ENCODE assay signal across 1 cellular context in the genomic region with DNA sequence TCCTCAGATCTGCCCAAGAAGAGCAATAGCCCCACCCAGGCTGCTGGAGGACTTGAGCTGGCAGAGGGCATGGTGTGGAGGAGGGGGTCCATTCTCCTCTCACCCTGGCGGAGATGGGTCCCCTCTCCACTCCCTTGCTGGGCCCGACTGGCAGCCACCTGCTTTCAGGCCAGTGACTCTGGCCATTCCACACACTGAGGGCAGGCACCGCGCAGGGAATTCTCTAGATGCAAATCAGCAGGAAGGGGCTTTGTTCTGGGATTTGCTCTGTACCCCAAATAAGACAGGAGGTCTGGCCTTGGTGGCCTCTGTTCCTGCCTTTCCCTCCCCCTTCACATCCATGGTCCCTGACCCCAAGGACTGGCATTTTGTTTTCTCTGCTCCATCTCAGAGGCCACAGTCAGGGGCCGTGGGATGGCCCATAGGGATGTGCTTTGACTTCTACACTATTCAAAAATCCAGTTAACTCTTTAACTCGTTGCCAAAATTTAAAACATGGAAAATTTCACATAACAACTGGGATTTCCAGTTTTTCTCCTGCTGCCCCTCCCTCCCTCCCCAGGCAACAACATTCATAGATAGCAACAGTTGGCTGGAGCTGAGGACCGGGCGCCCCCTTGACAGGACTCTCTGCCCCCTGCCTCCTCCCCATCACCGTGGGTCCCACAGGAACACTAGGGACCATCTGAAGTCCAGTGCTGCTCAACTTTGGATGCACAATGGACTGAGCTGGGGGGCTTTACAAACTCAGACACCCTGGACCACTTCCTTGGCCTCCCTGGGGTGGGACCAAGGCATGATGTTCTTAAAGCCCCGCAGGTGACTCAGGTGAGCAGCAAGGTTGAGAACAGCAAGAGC.
A peak's percentile ranks its signal among the peaks of the same experiment; 100 is the strongest.
TF ChIP-seq lines count a peak whose summit lies in the region.

No MANE protein-coding gene starts in this region.

TF ChIP-seq in HepG2, 621 proteins besides CTCF, POLR2A, EP300 and RAD21 (continued from another document and continues in another):
- TF ChIP-seq, protein P1, sequence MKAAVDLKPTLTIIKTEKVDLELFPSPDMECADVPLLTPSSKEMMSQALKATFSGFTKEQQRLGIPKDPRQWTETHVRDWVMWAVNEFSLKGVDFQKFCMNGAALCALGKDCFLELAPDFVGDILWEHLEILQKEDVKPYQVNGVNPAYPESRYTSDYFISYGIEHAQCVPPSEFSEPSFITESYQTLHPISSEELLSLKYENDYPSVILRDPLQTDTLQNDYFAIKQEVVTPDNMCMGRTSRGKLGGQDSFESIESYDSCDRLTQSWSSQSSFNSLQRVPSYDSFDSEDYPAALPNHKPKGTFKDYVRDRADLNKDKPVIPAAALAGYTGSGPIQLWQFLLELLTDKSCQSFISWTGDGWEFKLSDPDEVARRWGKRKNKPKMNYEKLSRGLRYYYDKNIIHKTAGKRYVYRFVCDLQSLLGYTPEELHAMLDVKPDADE (CRISPR knock-in tag; IDR thresholded peaks at IDR 0.05): no peak
- TF ChIP-seq, protein P2, sequence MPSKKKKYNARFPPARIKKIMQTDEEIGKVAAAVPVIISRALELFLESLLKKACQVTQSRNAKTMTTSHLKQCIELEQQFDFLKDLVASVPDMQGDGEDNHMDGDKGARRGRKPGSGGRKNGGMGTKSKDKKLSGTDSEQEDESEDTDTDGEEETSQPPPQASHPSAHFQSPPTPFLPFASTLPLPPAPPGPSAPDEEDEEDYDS (CRISPR knock-in tag; IDR thresholded peaks at IDR 0.05): no peak
- TF ChIP-seq CENPT (CRISPR knock-in tag; IDR thresholded peaks at IDR 0.05; ENCODE audit: low read depth): no peak
- TF ChIP-seq, protein P3, sequence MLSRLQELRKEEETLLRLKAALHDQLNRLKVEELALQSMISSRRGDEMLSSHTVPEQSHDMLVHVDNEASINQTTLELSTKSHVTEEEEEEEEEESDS (CRISPR knock-in tag; IDR thresholded peaks at IDR 0.05; ENCODE audit: borderline replicate concordance): no peak
- TF ChIP-seq, protein P4, sequence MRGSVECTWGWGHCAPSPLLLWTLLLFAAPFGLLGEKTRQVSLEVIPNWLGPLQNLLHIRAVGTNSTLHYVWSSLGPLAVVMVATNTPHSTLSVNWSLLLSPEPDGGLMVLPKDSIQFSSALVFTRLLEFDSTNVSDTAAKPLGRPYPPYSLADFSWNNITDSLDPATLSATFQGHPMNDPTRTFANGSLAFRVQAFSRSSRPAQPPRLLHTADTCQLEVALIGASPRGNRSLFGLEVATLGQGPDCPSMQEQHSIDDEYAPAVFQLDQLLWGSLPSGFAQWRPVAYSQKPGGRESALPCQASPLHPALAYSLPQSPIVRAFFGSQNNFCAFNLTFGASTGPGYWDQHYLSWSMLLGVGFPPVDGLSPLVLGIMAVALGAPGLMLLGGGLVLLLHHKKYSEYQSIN (CRISPR knock-in tag; IDR thresholded peaks at IDR 0.05; ENCODE audit: borderline replicate concordance): no peak
- no peak for TF ChIP-seq HNRNPH1 (optimal IDR thresholded peaks at IDR 0.05; ENCODE audit: low read depth, low read length)
- TF ChIP-seq, protein P5, sequence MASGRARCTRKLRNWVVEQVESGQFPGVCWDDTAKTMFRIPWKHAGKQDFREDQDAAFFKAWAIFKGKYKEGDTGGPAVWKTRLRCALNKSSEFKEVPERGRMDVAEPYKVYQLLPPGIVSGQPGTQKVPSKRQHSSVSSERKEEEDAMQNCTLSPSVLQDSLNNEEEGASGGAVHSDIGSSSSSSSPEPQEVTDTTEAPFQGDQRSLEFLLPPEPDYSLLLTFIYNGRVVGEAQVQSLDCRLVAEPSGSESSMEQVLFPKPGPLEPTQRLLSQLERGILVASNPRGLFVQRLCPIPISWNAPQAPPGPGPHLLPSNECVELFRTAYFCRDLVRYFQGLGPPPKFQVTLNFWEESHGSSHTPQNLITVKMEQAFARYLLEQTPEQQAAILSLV (CRISPR knock-in tag; IDR thresholded peaks at IDR 0.05; ENCODE audit: borderline replicate concordance): 0 out of 2 replicates have a peak, but pooled peaks have one; percentile 1
- TF ChIP-seq ZNF614 (CRISPR knock-in tag; IDR thresholded peaks at IDR 0.05; ENCODE audit: borderline replicate concordance): no peak
- no peak for TF ChIP-seq MEIS1 (CRISPR knock-in tag; IDR thresholded peaks at IDR 0.05; ENCODE audit: borderline replicate concordance)
- TF ChIP-seq CHD4 (IDR thresholded peaks at IDR 0.05; ENCODE audit: borderline replicate concordance, low read length): no peak
- TF ChIP-seq, protein P6, sequence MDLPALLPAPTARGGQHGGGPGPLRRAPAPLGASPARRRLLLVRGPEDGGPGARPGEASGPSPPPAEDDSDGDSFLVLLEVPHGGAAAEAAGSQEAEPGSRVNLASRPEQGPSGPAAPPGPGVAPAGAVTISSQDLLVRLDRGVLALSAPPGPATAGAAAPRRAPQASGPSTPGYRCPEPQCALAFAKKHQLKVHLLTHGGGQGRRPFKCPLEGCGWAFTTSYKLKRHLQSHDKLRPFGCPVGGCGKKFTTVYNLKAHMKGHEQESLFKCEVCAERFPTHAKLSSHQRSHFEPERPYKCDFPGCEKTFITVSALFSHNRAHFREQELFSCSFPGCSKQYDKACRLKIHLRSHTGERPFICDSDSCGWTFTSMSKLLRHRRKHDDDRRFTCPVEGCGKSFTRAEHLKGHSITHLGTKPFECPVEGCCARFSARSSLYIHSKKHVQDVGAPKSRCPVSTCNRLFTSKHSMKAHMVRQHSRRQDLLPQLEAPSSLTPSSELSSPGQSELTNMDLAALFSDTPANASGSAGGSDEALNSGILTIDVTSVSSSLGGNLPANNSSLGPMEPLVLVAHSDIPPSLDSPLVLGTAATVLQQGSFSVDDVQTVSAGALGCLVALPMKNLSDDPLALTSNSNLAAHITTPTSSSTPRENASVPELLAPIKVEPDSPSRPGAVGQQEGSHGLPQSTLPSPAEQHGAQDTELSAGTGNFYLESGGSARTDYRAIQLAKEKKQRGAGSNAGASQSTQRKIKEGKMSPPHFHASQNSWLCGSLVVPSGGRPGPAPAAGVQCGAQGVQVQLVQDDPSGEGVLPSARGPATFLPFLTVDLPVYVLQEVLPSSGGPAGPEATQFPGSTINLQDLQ (CRISPR knock-in tag; IDR thresholded peaks at IDR 0.05): no peak
- TF ChIP-seq, protein P7, sequence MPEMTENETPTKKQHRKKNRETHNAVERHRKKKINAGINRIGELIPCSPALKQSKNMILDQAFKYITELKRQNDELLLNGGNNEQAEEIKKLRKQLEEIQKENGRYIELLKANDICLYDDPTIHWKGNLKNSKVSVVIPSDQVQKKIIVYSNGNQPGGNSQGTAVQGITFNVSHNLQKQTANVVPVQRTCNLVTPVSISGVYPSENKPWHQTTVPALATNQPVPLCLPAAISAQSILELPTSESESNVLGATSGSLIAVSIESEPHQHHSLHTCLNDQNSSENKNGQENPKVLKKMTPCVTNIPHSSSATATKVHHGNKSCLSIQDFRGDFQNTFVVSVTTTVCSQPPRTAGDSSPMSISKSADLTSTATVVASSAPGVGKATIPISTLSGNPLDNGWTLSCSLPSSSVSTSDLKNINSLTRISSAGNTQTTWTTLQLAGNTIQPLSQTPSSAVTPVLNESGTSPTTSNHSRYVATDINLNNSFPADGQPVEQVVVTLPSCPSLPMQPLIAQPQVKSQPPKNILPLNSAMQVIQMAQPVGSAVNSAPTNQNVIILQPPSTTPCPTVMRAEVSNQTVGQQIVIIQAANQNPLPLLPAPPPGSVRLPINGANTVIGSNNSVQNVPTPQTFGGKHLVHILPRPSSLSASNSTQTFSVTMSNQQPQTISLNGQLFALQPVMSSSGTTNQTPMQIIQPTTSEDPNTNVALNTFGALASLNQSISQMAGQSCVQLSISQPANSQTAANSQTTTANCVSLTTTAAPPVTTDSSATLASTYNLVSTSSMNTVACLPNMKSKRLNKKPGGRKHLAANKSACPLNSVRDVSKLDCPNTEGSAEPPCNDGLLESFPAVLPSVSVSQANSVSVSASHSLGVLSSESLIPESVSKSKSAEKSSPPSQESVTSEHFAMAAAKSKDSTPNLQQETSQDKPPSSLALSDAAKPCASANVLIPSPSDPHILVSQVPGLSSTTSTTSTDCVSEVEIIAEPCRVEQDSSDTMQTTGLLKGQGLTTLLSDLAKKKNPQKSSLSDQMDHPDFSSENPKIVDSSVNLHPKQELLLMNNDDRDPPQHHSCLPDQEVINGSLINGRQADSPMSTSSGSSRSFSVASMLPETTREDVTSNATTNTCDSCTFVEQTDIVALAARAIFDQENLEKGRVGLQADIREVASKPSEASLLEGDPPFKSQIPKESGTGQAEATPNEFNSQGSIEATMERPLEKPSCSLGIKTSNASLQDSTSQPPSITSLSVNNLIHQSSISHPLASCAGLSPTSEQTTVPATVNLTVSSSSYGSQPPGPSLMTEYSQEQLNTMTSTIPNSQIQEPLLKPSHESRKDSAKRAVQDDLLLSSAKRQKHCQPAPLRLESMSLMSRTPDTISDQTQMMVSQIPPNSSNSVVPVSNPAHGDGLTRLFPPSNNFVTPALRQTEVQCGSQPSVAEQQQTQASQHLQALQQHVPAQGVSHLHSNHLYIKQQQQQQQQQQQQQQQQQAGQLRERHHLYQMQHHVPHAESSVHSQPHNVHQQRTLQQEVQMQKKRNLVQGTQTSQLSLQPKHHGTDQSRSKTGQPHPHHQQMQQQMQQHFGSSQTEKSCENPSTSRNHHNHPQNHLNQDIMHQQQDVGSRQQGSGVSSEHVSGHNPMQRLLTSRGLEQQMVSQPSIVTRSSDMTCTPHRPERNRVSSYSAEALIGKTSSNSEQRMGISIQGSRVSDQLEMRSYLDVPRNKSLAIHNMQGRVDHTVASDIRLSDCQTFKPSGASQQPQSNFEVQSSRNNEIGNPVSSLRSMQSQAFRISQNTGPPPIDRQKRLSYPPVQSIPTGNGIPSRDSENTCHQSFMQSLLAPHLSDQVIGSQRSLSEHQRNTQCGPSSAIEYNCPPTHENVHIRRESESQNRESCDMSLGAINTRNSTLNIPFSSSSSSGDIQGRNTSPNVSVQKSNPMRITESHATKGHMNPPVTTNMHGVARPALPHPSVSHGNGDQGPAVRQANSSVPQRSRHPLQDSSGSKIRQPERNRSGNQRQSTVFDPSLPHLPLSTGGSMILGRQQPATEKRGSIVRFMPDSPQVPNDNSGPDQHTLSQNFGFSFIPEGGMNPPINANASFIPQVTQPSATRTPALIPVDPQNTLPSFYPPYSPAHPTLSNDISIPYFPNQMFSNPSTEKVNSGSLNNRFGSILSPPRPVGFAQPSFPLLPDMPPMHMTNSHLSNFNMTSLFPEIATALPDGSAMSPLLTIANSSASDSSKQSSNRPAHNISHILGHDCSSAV (CRISPR knock-in tag; IDR thresholded peaks at IDR 0.05; ENCODE audit: borderline replicate concordance): no peak
- no peak for TF ChIP-seq TAF15 (IDR thresholded peaks at IDR 0.05; ENCODE audit: low read depth, low read length, poor library complexity, severe bottlenecking)
- no peak for TF ChIP-seq SRSF1 (optimal IDR thresholded peaks at IDR 0.05; ENCODE audit: low read depth, low read length)
- no peak for TF ChIP-seq ATF7 (IDR thresholded peaks at IDR 0.05)
- TF ChIP-seq ATF7 (CRISPR knock-in tag; IDR thresholded peaks at IDR 0.05): no peak
- TF ChIP-seq, protein P8, sequence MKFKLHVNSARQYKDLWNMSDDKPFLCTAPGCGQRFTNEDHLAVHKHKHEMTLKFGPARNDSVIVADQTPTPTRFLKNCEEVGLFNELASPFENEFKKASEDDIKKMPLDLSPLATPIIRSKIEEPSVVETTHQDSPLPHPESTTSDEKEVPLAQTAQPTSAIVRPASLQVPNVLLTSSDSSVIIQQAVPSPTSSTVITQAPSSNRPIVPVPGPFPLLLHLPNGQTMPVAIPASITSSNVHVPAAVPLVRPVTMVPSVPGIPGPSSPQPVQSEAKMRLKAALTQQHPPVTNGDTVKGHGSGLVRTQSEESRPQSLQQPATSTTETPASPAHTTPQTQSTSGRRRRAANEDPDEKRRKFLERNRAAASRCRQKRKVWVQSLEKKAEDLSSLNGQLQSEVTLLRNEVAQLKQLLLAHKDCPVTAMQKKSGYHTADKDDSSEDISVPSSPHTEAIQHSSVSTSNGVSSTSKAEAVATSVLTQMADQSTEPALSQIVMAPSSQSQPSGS (CRISPR knock-in tag; IDR thresholded peaks at IDR 0.05): no peak
- TF ChIP-seq SOX5 (CRISPR knock-in tag; IDR thresholded peaks at IDR 0.05; ENCODE audit: borderline replicate concordance): peak; percentile 9; the same call in 1 of the 2 replicates
- no peak for TF ChIP-seq YY1 (IDR thresholded peaks at IDR 0.05; ENCODE audit: insufficient read depth, insufficient replicate concordance, low read depth, low read length)
- TF ChIP-seq PHF5A (CRISPR knock-in tag; IDR thresholded peaks at IDR 0.05; ENCODE audit: low read depth, unreplicated experiment): no peak
- TF ChIP-seq SCMH1 (CRISPR knock-in tag; IDR thresholded peaks at IDR 0.05; ENCODE audit: borderline replicate concordance): no peak
- no peak for TF ChIP-seq ZNF674 (CRISPR knock-in tag; IDR thresholded peaks at IDR 0.05; ENCODE audit: low read depth)
- TF ChIP-seq RELA (CRISPR knock-in tag; IDR thresholded peaks at IDR 0.05): no peak
- TF ChIP-seq ZNF251 (CRISPR knock-in tag; IDR thresholded peaks at IDR 0.05): no peak
- TF ChIP-seq NFE2 (CRISPR knock-in tag; IDR thresholded peaks at IDR 0.05): no peak
- TF ChIP-seq SETDB1 (CRISPR knock-in tag; IDR thresholded peaks at IDR 0.05; ENCODE audit: borderline replicate concordance): no peak
- TF ChIP-seq RCOR2 (CRISPR knock-in tag; IDR thresholded peaks at IDR 0.05): no peak
- TF ChIP-seq, protein P9, sequence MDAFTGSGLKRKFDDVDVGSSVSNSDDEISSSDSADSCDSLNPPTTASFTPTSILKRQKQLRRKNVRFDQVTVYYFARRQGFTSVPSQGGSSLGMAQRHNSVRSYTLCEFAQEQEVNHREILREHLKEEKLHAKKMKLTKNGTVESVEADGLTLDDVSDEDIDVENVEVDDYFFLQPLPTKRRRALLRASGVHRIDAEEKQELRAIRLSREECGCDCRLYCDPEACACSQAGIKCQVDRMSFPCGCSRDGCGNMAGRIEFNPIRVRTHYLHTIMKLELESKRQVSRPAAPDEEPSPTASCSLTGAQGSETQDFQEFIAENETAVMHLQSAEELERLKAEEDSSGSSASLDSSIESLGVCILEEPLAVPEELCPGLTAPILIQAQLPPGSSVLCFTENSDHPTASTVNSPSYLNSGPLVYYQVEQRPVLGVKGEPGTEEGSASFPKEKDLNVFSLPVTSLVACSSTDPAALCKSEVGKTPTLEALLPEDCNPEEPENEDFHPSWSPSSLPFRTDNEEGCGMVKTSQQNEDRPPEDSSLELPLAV (CRISPR knock-in tag; conservative IDR thresholded peaks at IDR 0.05; ENCODE audit: low read depth): no peak
- no peak for TF ChIP-seq ZNF34 (CRISPR knock-in tag; IDR thresholded peaks at IDR 0.05; ENCODE audit: borderline replicate concordance)
- no peak for TF ChIP-seq ZNF572 (CRISPR knock-in tag; IDR thresholded peaks at IDR 0.05)
- no peak for TF ChIP-seq ZFP41 (CRISPR knock-in tag; IDR thresholded peaks at IDR 0.05; ENCODE audit: borderline replicate concordance)
- TF ChIP-seq ZNF225 (CRISPR knock-in tag; IDR thresholded peaks at IDR 0.05): no peak
- TF ChIP-seq NCOA5 (CRISPR knock-in tag; IDR thresholded peaks at IDR 0.05): no peak
- no peak for TF ChIP-seq NONO (IDR thresholded peaks at IDR 0.05)
- TF ChIP-seq NONO (CRISPR knock-in tag; conservative IDR thresholded peaks at IDR 0.05): no peak
